20 cellular contexts compared by ENCODE assay signal in the genomic region with DNA sequence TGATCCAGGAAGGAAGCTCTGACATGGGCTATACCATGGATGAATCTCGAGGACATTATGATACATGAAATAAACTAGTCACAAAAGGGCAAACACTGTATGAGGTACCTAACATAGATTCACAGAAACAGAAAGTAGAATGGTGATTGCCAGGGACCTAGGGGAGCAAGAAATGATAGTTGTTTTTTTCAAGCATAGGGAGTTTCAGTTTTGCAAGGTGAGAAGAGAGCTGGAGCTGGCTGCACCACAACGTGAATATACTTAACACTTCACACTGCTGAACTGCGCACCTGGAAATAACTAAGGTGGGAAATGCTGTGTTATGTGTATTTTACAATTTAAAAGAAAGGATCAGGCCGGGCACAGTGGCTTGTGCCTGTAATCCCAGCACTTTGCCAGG. TPM values are rescaled to one million over a fixed set of nuclear protein-coding genes. Genes with fewer than 3 reads are reported as not detected.
DNase-seq lines count a peak whose midpoint lies in the region; ATAC-seq lines count a peak whose summit lies in the region.
"Had no signal": no experiment of that assay in that cellular context is flagged by ENCODE, and none has a peak within 500 bp of the region (broad histone marks: within the 10 kb centered on the region; RNA-seq: fewer than 3 reads in every experiment).

No MANE protein-coding gene starts in this region.

- H3K9me3 Mint-ChIP-seq in effector memory CD8-positive, alpha-beta T cell = peaks cover 0 to under 1% of the 10 kb centered on the region in 2 donors

- peaks cover 9 to 10% of the 10 kb centered on the region in 2 donors for H3K4me1 Mint-ChIP-seq in effector memory CD8-positive, alpha-beta T cell (ENCODE audit: low read depth in 2 of 2)
- H3K4me1 Mint-ChIP-seq: H9 had no signal

- H3K27ac Mint-ChIP-seq in effector memory CD8-positive, alpha-beta T cell = peak overlapping the region in 1 of 2 donors; percentile 33
- H3K27ac Mint-ChIP-seq: H9, HFFc6 had no signal

- peak; percentile 66 for ATAC-seq in GM18511 (IDR thresholded peaks at IDR 0.05; ENCODE audit: unreplicated experiment)
- peak; percentile 71 for ATAC-seq in GM19467 (IDR thresholded peaks at IDR 0.05; ENCODE audit: unreplicated experiment)
- peak; percentile 59 for ATAC-seq in HG03354 (IDR thresholded peaks at IDR 0.05; ENCODE audit: poor library complexity, severe bottlenecking, unreplicated experiment)
- peak; percentile 56 for ATAC-seq in effector memory CD8-positive, alpha-beta T cell (replicated peaks)
- ATAC-seq in Right ventricle myocardium superior (ENCODE audit: poor library complexity) = no peak

- peaks cover 17 to 27% of the 10 kb centered on the region in 2 donors for H3K27me3 Mint-ChIP-seq in effector memory CD8-positive, alpha-beta T cell

- H3K4me3 Mint-ChIP-seq in effector memory CD8-positive, alpha-beta T cell = peak overlapping the region; percentile 4 to 43
- H3K4me3 Mint-ChIP-seq: H9, HFFc6 had no signal

- peaks cover 2% of the 10 kb centered on the region for H3K36me3 Mint-ChIP-seq in effector memory CD8-positive, alpha-beta T cell (ENCODE audit: insufficient read depth)

- no peak for DNase-seq in effector memory CD8-positive, alpha-beta T cell
- DNase-seq in activated T-cell treated with anti-CD3 and anti-CD28 coated beads, Interleukin-2, amount 50 U/mL, for 1 hour = no peak
- no peak for DNase-seq in HPDE6-E6E7 (ENCODE audit: extremely low spot score)
- DNase-seq in Right ventricle myocardium superior = no peak
- DNase-seq: BE2C, DMS79, H9, HFFc6, KG1, NCI-H1105 treated with DMSO at 0.1 percent for 48 hours, NCI-H1694, NCI-H2081 treated with DMSO at 0.1 percent for 48 hours, NCI-H2171 treated with DMSO at 0.1 percent for 48 hours, NCI-H524 treated with DMSO at 0.1 percent for 48 hours, NCI-H82, Peyer's patch had no signal

- intact Hi-C loops in Right ventricle myocardium superior (cut with DNase I) = no loop called here

RNA-seq across cellular contexts. Expression of a gene that starts 13.2 kb away (rescaled TPM):
- 25.4 TPM for total RNA-seq in Right ventricle myocardium superior
- total RNA-seq: OCI-LY7 had no signal
